In genomic region chr4:119597377-119597776, GRCh38 we compare ENCODE assay signal across 28 cellular contexts. TPM values are rescaled to one million over a fixed set of nuclear protein-coding genes. Genes with fewer than 3 reads are reported as not detected.
DNase-seq lines count a peak whose midpoint lies in the region; ATAC-seq and TF ChIP-seq lines count a peak whose summit lies in the region.
"Had no signal": no experiment of that assay in that cellular context is flagged by ENCODE, and none has a peak within 500 bp of the region (broad histone marks: within the 10 kb centered on the region; RNA-seq: fewer than 3 reads in every experiment).

No MANE protein-coding gene starts in this region.

- no peak overlapping the region for H3K18ac ChIP-seq in mesendoderm (ENCODE audit: low read length)

- H3K4me1 Mint-ChIP-seq in activated T-helper 1 cell treated with anti-CD3 and anti-CD28 coated beads, Interleukin-12 subunit alpha, Interleukin-12 subunit beta, Interleukin-2, Interleukin-4 antibody, amounts not matched to agents 30 ng/mL and 10 ng/mL and 1 ng/mL, durations not matched to agents 14 hours and 24 hours and 36 hours (ENCODE audit: low read depth): no peaks in the 10 kb centered on the region
- H3K4me1 Mint-ChIP-seq: CD14-positive monocyte; stimulated activated memory B cell treated with anti-CD40 and anti-IgM and Interleukin-4, amounts not matched to agents 10 μg/mL and 1 μg/mL and 100 μg/mL, for 72 hours had no signal

- H3K27ac ChIP-seq in left ventricle myocardium inferior (replicated peaks) (no peak overlapping the region), esophagus muscularis mucosa (replicated peaks in 1 of 4) (peak overlapping the region; percentile 60 to 82 (median 64)), mesendoderm (ENCODE audit: low read depth, low read length) (no peak overlapping the region)
- H3K27ac ChIP-seq: epithelial cell of prostate, GM23248, HL-60, upper lobe of right lung had no signal

- H4K5ac ChIP-seq in mesendoderm (ENCODE audit: low read length): no peak overlapping the region

- H3K56ac ChIP-seq in mesendoderm (ENCODE audit: low read length): no peak overlapping the region

- no peak overlapping the region for H3K4ac ChIP-seq in mesendoderm (ENCODE audit: low read depth, low read length)

- H3K27ac Mint-ChIP-seq in activated T-helper 1 cell treated with anti-CD3 and anti-CD28 coated beads, Interleukin-12 subunit alpha, Interleukin-12 subunit beta, Interleukin-2, Interleukin-4 antibody, amounts not matched to agents 30 ng/mL and 10 ng/mL and 1 ng/mL, durations not matched to agents 14 hours and 24 hours and 36 hours: no peak overlapping the region
- H3K27ac Mint-ChIP-seq: activated CD8-positive, alpha-beta T cell treated with anti-CD3 and anti-CD28 coated beads, Interleukin-2, amount 10 ng/mL, durations not matched to agents 7 days and 5 days; activated naive CD4-positive, alpha-beta T cell treated with anti-CD3 and anti-CD28 coated beads, Interleukin-2, amount 50 U/mL, for 72 hours; activated T-helper 2 cell treated with anti-CD3 and anti-CD28 coated beads, Interferon-gamma antibody, Interleukin-2, Interleukin-4, amounts not matched to agents 10 μg/mL and 5 μg/mL and 100 μg/mL, durations not matched to agents 14 hours and 24 hours and 36 hours; CD14-positive monocyte; HFFc6; nephron; stimulated activated memory B cell treated with anti-CD40 and anti-IgM and Interleukin-4, amounts not matched to agents 10 μg/mL and 1 μg/mL and 100 μg/mL, for 72 hours had no signal

- H3K27me3 ChIP-seq in left ventricle myocardium inferior (ENCODE audit: low read depth): no peaks in the 10 kb centered on the region
- no peaks in the 10 kb centered on the region for H3K27me3 ChIP-seq in esophagus muscularis mucosa
- H3K27me3 ChIP-seq in mesendoderm (ENCODE audit: insufficient read depth, low read length, poor library complexity): no peaks in the 10 kb centered on the region
- H3K27me3 ChIP-seq: upper lobe of right lung had no signal

- WGBS in esophagus muscularis mucosa: 35% methylated on average over 3 of the region's 3 CpGs
- no CpG with 5 or more reads among the region's 3 CpGs for WGBS in mesendoderm (ENCODE audit: extremely low coverage, insufficient coverage, low lambda C conversion rate)

- no peak overlapping the region for H2BK5ac ChIP-seq in mesendoderm (ENCODE audit: low read length)

- no peak overlapping the region for H2BK120ac ChIP-seq in mesendoderm (ENCODE audit: low read depth, low read length)

- peaks cover 2% of the 10 kb centered on the region for H3K79me1 ChIP-seq in mesendoderm (ENCODE audit: low read length)

- H3K9me3 Mint-ChIP-seq in activated T-helper 1 cell treated with anti-CD3 and anti-CD28 coated beads, Interleukin-12 subunit alpha, Interleukin-12 subunit beta, Interleukin-2, Interleukin-4 antibody, amounts not matched to agents 30 ng/mL and 10 ng/mL and 1 ng/mL, durations not matched to agents 14 hours and 24 hours and 36 hours: peaks cover 4% of the 10 kb centered on the region
- H3K9me3 Mint-ChIP-seq: activated T-helper 2 cell treated with anti-CD3 and anti-CD28 coated beads, Interferon-gamma antibody, Interleukin-2, Interleukin-4, amounts not matched to agents 10 μg/mL and 5 μg/mL and 100 μg/mL, durations not matched to agents 14 hours and 24 hours and 36 hours had no signal

- H3K9me3 ChIP-seq in left ventricle myocardium inferior (replicated peaks) (peaks cover 14% of the 10 kb centered on the region), esophagus muscularis mucosa (peaks cover 0 to 8% (median 0%) of the 10 kb centered on the region in 4 donors)
- H3K9me3 ChIP-seq: mucosa of descending colon, upper lobe of right lung had no signal

- no peak overlapping the region for H4K8ac ChIP-seq in mesendoderm (ENCODE audit: low read depth, low read length)

- H3K79me2 ChIP-seq in mesendoderm (ENCODE audit: control insufficient read depth, insufficient read depth, low read length): no peaks in the 10 kb centered on the region

- no peak overlapping the region for H3K4me3 ChIP-seq in left ventricle myocardium inferior
- H3K4me3 ChIP-seq in esophagus muscularis mucosa: no peak overlapping the region
- H3K4me3 ChIP-seq in mesendoderm (ENCODE audit: low read length): no peak overlapping the region
- H3K4me3 ChIP-seq: GM23248, lung, mucosa of descending colon, upper lobe of right lung had no signal

- H3K9ac ChIP-seq in mesendoderm (ENCODE audit: low read length): no peak overlapping the region
- H3K9ac ChIP-seq: GM23248 had no signal

- H3K36me3 Mint-ChIP-seq in activated T-helper 1 cell treated with anti-CD3 and anti-CD28 coated beads, Interleukin-12 subunit alpha, Interleukin-12 subunit beta, Interleukin-2, Interleukin-4 antibody, amounts not matched to agents 30 ng/mL and 10 ng/mL and 1 ng/mL, durations not matched to agents 14 hours and 24 hours and 36 hours (ENCODE audit: low read depth): no peaks in the 10 kb centered on the region
- H3K36me3 Mint-ChIP-seq: CD14-positive monocyte had no signal

- no peak overlapping the region for H2BK15ac ChIP-seq in mesendoderm (replicated peaks; ENCODE audit: low read depth)

- no peak overlapping the region for H3K23ac ChIP-seq in mesendoderm (ENCODE audit: low read length)

- H3K4me1 ChIP-seq in left ventricle myocardium inferior (no peaks in the 10 kb centered on the region), esophagus muscularis mucosa (peaks cover 0 to 66% (median 59%) of the 10 kb centered on the region in 4 donors), mesendoderm (ENCODE audit: control insufficient read depth, low read depth, low read length) (no peaks in the 10 kb centered on the region)
- H3K4me1 ChIP-seq: upper lobe of right lung had no signal

- ATAC-seq in left ventricle myocardium superior (peak; percentile 48), GM21619 (IDR thresholded peaks at IDR 0.05; ENCODE audit: unreplicated experiment) (no peak)
- ATAC-seq: activated CD8-positive, alpha-beta T cell treated with anti-CD3 and anti-CD28 coated beads, Interleukin-2, amount 10 ng/mL, durations not matched to agents 7 days and 5 days; activated naive CD4-positive, alpha-beta T cell treated with anti-CD3 and anti-CD28 coated beads, Interleukin-2, amount 50 U/mL, for 72 hours; mucosa of descending colon; Panc1; stimulated activated memory B cell treated with anti-CD40 and anti-IgM and Interleukin-4, amounts not matched to agents 10 μg/mL and 1 μg/mL and 100 μg/mL, for 72 hours; upper lobe of right lung had no signal

- intact Hi-C loops in left ventricle myocardium superior (cut with micrococcal nuclease): no loop called here
- intact Hi-C loops in left ventricle myocardium inferior (cut with micrococcal nuclease): no loop called here
- intact Hi-C loops in esophagus muscularis mucosa (cut with DNase I): no loop called here
- intact Hi-C loops in activated T-helper 1 cell treated with anti-CD3 and anti-CD28 coated beads, Interleukin-12 subunit alpha, Interleukin-12 subunit beta, Interleukin-2, Interleukin-4 antibody, amounts not matched to agents 30 ng/mL and 10 ng/mL and 1 ng/mL, durations not matched to agents 14 hours and 24 hours and 36 hours (cut with micrococcal nuclease): no loop called here

- TF ChIP-seq EP300 in esophagus muscularis mucosa (IDR thresholded peaks at IDR 0.05): no peak

- H3K4me2 ChIP-seq in mesendoderm (ENCODE audit: low read length): no peak overlapping the region

- DNase-seq in left ventricle myocardium superior: no peak
- no peak for DNase-seq in left ventricle myocardium inferior
- DNase-seq in esophagus muscularis mucosa (ENCODE audit: extremely low spot score): no peak
- DNase-seq in mesendoderm: peak; percentile 42
- DNase-seq in NCI-H146 treated with DMSO at 0.1 percent for 48 hours (lab: John Stamatoyannopoulos, UW; ENCODE audit: unreplicated experiment): no peak
- no peak for DNase-seq in 8988T
- no peak for DNase-seq in activated T-helper 1 cell treated with anti-CD3 and anti-CD28 coated beads, Interleukin-12 subunit alpha, Interleukin-12 subunit beta, Interleukin-2, Interleukin-4 antibody, amounts not matched to agents 30 ng/mL and 10 ng/mL and 1 ng/mL, durations not matched to agents 14 hours and 24 hours and 36 hours (ENCODE audit: low spot score)
- DNase-seq: activated CD8-positive, alpha-beta T cell treated with anti-CD3 and anti-CD28 coated beads, Interleukin-2, amount 10 ng/mL, durations not matched to agents 7 days and 5 days; DND-41; effector CD4-positive, alpha-beta T cell; GM23248; head of caudate nucleus; HFFc6; mucosa of descending colon; NCI-H2029; NCI-H526; SHP77; upper lobe of right lung had no signal

- H3K36me3 ChIP-seq in left ventricle myocardium inferior (no peaks in the 10 kb centered on the region), esophagus muscularis mucosa (peaks cover 0 to 3% (median 0%) of the 10 kb centered on the region in 4 donors), mesendoderm (ENCODE audit: control insufficient read depth, insufficient read depth, low read length) (no peaks in the 10 kb centered on the region)
- H3K36me3 ChIP-seq: upper lobe of right lung had no signal

- H3K27me3 Mint-ChIP-seq in activated T-helper 1 cell treated with anti-CD3 and anti-CD28 coated beads, Interleukin-12 subunit alpha, Interleukin-12 subunit beta, Interleukin-2, Interleukin-4 antibody, amounts not matched to agents 30 ng/mL and 10 ng/mL and 1 ng/mL, durations not matched to agents 14 hours and 24 hours and 36 hours (ENCODE audit: insufficient read depth): peaks cover 6% of the 10 kb centered on the region
- H3K27me3 Mint-ChIP-seq: stimulated activated memory B cell treated with anti-CD40 and anti-IgM and Interleukin-4, amounts not matched to agents 10 μg/mL and 1 μg/mL and 100 μg/mL, for 72 hours had no signal

- TF ChIP-seq CTCF in left ventricle myocardium inferior (IDR thresholded peaks at IDR 0.05; ENCODE audit: borderline replicate concordance) (no peak), esophagus muscularis mucosa (IDR thresholded peaks at IDR 0.05) (no peak)

- no peak for TF ChIP-seq POLR2A in esophagus muscularis mucosa (IDR thresholded peaks at IDR 0.05; ENCODE audit: low read depth)

- no peak overlapping the region for H2AK5ac ChIP-seq in mesendoderm (ENCODE audit: low read length)

- no peak overlapping the region for H3K4me3 Mint-ChIP-seq in activated T-helper 1 cell treated with anti-CD3 and anti-CD28 coated beads, Interleukin-12 subunit alpha, Interleukin-12 subunit beta, Interleukin-2, Interleukin-4 antibody, amounts not matched to agents 30 ng/mL and 10 ng/mL and 1 ng/mL, durations not matched to agents 14 hours and 24 hours and 36 hours
- H3K4me3 Mint-ChIP-seq: activated CD8-positive, alpha-beta T cell treated with anti-CD3 and anti-CD28 coated beads, Interleukin-2, amount 10 ng/mL, durations not matched to agents 7 days and 5 days; CD14-positive monocyte; HFFc6; nephron; stimulated activated memory B cell treated with anti-CD40 and anti-IgM and Interleukin-4, amounts not matched to agents 10 μg/mL and 1 μg/mL and 100 μg/mL, for 72 hours had no signal

RNA-seq across cellular contexts. Expression of gene PDE5A, which starts 31.2 kb away (rescaled TPM):
- total RNA-seq in left ventricle myocardium superior: 7.6 TPM
- total RNA-seq in left ventricle myocardium inferior: 8.2 TPM
- 100 to 1,000 TPM; 154 to 208 (median 199) TPM for total RNA-seq in esophagus muscularis mucosa
- polyA plus RNA-seq in mesendoderm (2013, experiment 1 of 2): 10.5 TPM
- polyA plus RNA-seq in mesendoderm (2013, experiment 2 of 2): 9.2 TPM
- total RNA-seq in activated T-helper 1 cell treated with anti-CD3 and anti-CD28 coated beads, Interleukin-12 subunit alpha, Interleukin-12 subunit beta, Interleukin-2, Interleukin-4 antibody, amounts not matched to agents 30 ng/mL and 10 ng/mL and 1 ng/mL, durations not matched to agents 14 hours and 24 hours and 36 hours: 0.10 TPM in 1 of 2 replicates, not detected in the other

Comparison
In these comparisons a context has a peak if more than half of its experiments do, and no peak if none do; other contexts are left out.
1. H3K27ac ChIP-seq: peak in esophagus muscularis mucosa (4 of 4); none in left ventricle myocardium inferior (single experiment) and mesendoderm (single experiment).
2. RNA of gene PDE5A, which starts 31.2 kb away (total RNA-seq): 154 to 208 TPM in esophagus muscularis mucosa; 8.2 TPM in left ventricle myocardium inferior (single experiment), 7.6 TPM in left ventricle myocardium superior (single experiment) and 0.10 TPM in activated T-helper 1 cell treated with anti-CD3 and anti-CD28 coated beads, Interleukin-12 subunit alpha, Interleukin-12 subunit beta, Interleukin-2, Interleukin-4 antibody, amounts not matched to agents 30 ng/mL and 10 ng/mL and 1 ng/mL, durations not matched to agents 14 hours and 24 hours and 36 hours; every median in the first group is over 10 times any median in the second.